In the genomic region with DNA sequence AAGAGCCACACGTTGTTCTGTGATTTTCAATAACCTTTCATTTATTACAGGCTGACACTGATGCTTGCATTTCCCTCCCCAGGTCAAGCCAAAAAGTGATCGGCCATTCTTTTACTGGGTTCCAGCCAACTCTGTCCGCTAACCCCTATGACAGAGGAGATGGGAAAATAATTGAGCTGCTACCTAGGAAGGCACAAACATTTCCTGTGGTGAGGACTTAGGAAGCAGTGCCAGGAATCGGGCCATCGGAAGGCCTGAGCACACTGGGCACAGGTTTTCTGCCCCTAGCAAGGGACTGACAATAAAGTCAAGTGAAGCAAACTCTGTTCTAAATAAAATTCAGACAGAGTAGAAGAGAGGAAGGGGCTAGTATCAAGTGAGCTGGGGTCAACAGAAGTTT, we compare ENCODE assay signal across 18 cellular contexts.
DNase-seq lines count a peak whose midpoint lies in the region; ATAC-seq and TF ChIP-seq lines count a peak whose summit lies in the region.
"Had no signal": no experiment of that assay in that cellular context is flagged by ENCODE, and none has a peak within 500 bp of the region (broad histone marks: within the 10 kb centered on the region; RNA-seq: fewer than 3 reads in every experiment).

No MANE protein-coding gene starts in this region.

- 0 out of 2 replicates have a peak, but pooled peaks cover 5% of the 10 kb centered on the region for H3K9me2 ChIP-seq in GM23338 (ENCODE audit: insufficient read depth)

- ATAC-seq in gastroesophageal sphincter, result peak; percentile 20
- no peak for ATAC-seq in GM23338
- no peak for ATAC-seq in GM18867 (IDR thresholded peaks at IDR 0.05; ENCODE audit: unreplicated experiment)
- ATAC-seq: A549, GM12878 had no signal

- H3K4me1 ChIP-seq in gastroesophageal sphincter (peaks cover 6 to 15% (median 6%) of the 10 kb centered on the region in 3 donors), GM23338 (ENCODE audit: insufficient read depth) (no peaks in the 10 kb centered on the region; the same call in 1 of the 2 replicates)

- peaks cover 3% of the 10 kb centered on the region; the same call in 2 of the 3 replicates for H3K36me3 Mint-ChIP-seq in GM23338 (ENCODE audit: low read depth)

- no peak overlapping the region for H3K4me3 ChIP-seq in gastroesophageal sphincter
- no peak overlapping the region for H3K4me3 ChIP-seq in GM23338
- H3K4me3 ChIP-seq: A549, GM12878, HAP-1 had no signal

- no peak overlapping the region for H2AFZ ChIP-seq in GM23338

- H3F3A ChIP-seq in GM23338 (replicated peaks; ENCODE audit: low read depth), result no peaks in the 10 kb centered on the region

- H3K36me3 ChIP-seq in gastroesophageal sphincter, result no peaks in the 10 kb centered on the region
- no peaks in the 10 kb centered on the region for H3K36me3 ChIP-seq in GM23338 (ENCODE audit: insufficient read depth)
- H3K36me3 ChIP-seq: HAP-1 had no signal

- H3K4me2 ChIP-seq in GM23338, result no peak overlapping the region
- H3K4me2 ChIP-seq: A549 had no signal

- peaks cover 4% of the 10 kb centered on the region; the same call in 2 of the 3 replicates for H3K4me1 Mint-ChIP-seq in GM23338

- H3K27me3 ChIP-seq in gastroesophageal sphincter, result no peaks in the 10 kb centered on the region
- no peaks in the 10 kb centered on the region for H3K27me3 ChIP-seq in GM23338 (ENCODE audit: insufficient read depth)

- H3K79me2 ChIP-seq in GM23338 (replicated peaks; ENCODE audit: insufficient read depth), result no peaks in the 10 kb centered on the region

- H3K27ac Mint-ChIP-seq in GM23338, result no peak overlapping the region

- WGBS in gastroesophageal sphincter (ENCODE audit: low coverage in 1 of 2), 2 donors, result 70 to 84% methylated on average over 3 of the region's 5 CpGs

- H4K20me1 ChIP-seq in GM23338 (replicated peaks; ENCODE audit: insufficient read depth), result no peaks in the 10 kb centered on the region

- TF ChIP-seq CTCF in gastroesophageal sphincter (IDR thresholded peaks at IDR 0.05) (no peak), GM23338 (conservative IDR thresholded peaks at IDR 0.05; ENCODE audit: low read depth in 2 of 2) (no peak)

- no peak overlapping the region for H3K27ac ChIP-seq in gastroesophageal sphincter
- H3K27ac ChIP-seq in GM23338 (ENCODE audit: low read depth), result no peak overlapping the region
- H3K27ac ChIP-seq: 22Rv1, A549, C4-2B, HL-60 had no signal

- no peaks in the 10 kb centered on the region for H3K27me3 Mint-ChIP-seq in GM23338 (ENCODE audit: insufficient read depth, low read depth, poor library complexity)
- H3K27me3 Mint-ChIP-seq: CD4-positive, alpha-beta T cell had no signal

- peaks cover 7% of the 10 kb centered on the region; the same call in 2 of the 3 replicates for H3K9me3 Mint-ChIP-seq in GM23338

- TF ChIP-seq EP300 in gastroesophageal sphincter (IDR thresholded peaks at IDR 0.05), result no peak

- no peak for TF ChIP-seq POLR2A in gastroesophageal sphincter (IDR thresholded peaks at IDR 0.05)

- H3K9me3 ChIP-seq in gastroesophageal sphincter, result peaks cover 0 to 12% (median 0%) of the 10 kb centered on the region in 3 donors
- H3K9me3 ChIP-seq: HAP-1 had no signal

- no peak overlapping the region for H3K4me3 Mint-ChIP-seq in GM23338
- H3K4me3 Mint-ChIP-seq: CD4-positive, alpha-beta T cell had no signal

- DNase-seq in NCI-H146 (lab: John Stamatoyannopoulos, UW) (peak; percentile 13), NCI-H146 treated with DMSO at 0.1 percent for 48 hours (lab: John Stamatoyannopoulos, UW; ENCODE audit: unreplicated experiment) (no peak), NCI-H69 (lab: John Stamatoyannopoulos, UW) (peak; percentile 88), cerebellum (ENCODE audit: low spot score) (peak; percentile 52), NAMALWA (ENCODE audit: low spot score) (no peak), GM23338 (ENCODE audit: low spot score) (no peak)
- DNase-seq: AML-193; CD4-positive, alpha-beta T cell; DMS153; DMS79 had no signal

TF ChIP-seq in GM23338, 12 proteins besides CTCF, POLR2A, EP300 and RAD21 (continues in another document):
- TF ChIP-seq EZH2 (IDR thresholded peaks at IDR 0.05; ENCODE audit: low read depth, unreplicated experiment), result no peak
- TF ChIP-seq, protein P1, sequence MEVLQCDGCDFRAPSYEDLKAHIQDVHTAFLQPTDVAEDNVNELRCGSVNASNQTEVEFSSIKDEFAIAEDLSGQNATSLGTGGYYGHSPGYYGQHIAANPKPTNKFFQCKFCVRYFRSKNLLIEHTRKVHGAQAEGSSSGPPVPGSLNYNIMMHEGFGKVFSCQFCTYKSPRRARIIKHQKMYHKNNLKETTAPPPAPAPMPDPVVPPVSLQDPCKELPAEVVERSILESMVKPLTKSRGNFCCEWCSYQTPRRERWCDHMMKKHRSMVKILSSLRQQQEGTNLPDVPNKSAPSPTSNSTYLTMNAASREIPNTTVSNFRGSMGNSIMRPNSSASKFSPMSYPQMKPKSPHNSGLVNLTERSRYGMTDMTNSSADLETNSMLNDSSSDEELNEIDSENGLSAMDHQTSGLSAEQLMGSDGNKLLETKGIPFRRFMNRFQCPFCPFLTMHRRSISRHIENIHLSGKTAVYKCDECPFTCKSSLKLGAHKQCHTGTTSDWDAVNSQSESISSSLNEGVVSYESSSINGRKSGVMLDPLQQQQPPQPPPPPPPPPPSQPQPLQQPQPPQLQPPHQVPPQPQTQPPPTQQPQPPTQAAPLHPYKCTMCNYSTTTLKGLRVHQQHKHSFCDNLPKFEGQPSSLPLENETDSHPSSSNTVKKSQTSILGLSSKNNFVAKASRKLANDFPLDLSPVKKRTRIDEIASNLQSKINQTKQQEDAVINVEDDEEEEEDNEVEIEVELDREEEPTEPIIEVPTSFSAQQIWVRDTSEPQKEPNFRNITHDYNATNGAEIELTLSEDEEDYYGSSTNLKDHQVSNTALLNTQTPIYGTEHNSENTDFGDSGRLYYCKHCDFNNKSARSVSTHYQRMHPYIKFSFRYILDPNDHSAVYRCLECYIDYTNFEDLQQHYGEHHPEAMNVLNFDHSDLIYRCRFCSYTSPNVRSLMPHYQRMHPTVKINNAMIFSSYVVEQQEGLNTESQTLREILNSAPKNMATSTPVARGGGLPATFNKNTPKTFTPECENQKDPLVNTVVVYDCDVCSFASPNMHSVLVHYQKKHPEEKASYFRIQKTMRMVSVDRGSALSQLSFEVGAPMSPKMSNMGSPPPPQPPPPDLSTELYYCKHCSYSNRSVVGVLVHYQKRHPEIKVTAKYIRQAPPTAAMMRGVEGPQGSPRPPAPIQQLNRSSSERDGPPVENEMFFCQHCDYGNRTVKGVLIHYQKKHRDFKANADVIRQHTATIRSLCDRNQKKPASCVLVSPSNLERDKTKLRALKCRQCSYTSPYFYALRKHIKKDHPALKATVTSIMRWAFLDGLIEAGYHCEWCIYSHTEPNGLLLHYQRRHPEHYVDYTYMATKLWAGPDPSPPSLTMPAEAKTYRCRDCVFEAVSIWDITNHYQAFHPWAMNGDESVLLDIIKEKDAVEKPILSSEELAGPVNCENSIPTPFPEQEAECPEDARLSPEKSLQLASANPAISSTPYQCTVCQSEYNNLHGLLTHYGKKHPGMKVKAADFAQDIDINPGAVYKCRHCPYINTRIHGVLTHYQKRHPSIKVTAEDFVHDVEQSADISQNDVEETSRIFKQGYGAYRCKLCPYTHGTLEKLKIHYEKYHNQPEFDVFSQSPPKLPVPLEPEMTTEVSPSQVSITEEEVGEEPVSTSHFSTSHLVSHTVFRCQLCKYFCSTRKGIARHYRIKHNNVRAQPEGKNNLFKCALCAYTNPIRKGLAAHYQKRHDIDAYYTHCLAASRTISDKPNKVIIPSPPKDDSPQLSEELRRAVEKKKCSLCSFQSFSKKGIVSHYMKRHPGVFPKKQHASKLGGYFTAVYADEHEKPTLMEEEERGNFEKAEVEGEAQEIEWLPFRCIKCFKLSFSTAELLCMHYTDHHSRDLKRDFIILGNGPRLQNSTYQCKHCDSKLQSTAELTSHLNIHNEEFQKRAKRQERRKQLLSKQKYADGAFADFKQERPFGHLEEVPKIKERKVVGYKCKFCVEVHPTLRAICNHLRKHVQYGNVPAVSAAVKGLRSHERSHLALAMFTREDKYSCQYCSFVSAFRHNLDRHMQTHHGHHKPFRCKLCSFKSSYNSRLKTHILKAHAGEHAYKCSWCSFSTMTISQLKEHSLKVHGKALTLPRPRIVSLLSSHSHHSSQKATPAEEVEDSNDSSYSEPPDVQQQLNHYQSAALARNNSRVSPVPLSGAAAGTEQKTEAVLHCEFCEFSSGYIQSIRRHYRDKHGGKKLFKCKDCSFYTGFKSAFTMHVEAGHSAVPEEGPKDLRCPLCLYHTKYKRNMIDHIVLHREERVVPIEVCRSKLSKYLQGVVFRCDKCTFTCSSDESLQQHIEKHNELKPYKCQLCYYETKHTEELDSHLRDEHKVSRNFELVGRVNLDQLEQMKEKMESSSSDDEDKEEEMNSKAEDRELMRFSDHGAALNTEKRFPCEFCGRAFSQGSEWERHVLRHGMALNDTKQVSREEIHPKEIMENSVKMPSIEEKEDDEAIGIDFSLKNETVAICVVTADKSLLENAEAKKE (CRISPR knock-in tag; IDR thresholded peaks at IDR 0.05), result no peak
- TF ChIP-seq, protein P2, sequence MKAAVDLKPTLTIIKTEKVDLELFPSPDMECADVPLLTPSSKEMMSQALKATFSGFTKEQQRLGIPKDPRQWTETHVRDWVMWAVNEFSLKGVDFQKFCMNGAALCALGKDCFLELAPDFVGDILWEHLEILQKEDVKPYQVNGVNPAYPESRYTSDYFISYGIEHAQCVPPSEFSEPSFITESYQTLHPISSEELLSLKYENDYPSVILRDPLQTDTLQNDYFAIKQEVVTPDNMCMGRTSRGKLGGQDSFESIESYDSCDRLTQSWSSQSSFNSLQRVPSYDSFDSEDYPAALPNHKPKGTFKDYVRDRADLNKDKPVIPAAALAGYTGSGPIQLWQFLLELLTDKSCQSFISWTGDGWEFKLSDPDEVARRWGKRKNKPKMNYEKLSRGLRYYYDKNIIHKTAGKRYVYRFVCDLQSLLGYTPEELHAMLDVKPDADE (IDR thresholded peaks at IDR 0.05), result no peak

Comparison
In these comparisons a context has a peak if more than half of its experiments do, and no peak if none do; other contexts are left out.
1. DNase-seq: peak in NCI-H146 (single experiment), NCI-H69 (single experiment) and cerebellum (single experiment); none in NCI-H146 treated with DMSO at 0.1 percent for 48 hours (single experiment), NAMALWA (single experiment) and GM23338 (single experiment).